8 cellular contexts compared by ENCODE assay signal in the genomic region with DNA sequence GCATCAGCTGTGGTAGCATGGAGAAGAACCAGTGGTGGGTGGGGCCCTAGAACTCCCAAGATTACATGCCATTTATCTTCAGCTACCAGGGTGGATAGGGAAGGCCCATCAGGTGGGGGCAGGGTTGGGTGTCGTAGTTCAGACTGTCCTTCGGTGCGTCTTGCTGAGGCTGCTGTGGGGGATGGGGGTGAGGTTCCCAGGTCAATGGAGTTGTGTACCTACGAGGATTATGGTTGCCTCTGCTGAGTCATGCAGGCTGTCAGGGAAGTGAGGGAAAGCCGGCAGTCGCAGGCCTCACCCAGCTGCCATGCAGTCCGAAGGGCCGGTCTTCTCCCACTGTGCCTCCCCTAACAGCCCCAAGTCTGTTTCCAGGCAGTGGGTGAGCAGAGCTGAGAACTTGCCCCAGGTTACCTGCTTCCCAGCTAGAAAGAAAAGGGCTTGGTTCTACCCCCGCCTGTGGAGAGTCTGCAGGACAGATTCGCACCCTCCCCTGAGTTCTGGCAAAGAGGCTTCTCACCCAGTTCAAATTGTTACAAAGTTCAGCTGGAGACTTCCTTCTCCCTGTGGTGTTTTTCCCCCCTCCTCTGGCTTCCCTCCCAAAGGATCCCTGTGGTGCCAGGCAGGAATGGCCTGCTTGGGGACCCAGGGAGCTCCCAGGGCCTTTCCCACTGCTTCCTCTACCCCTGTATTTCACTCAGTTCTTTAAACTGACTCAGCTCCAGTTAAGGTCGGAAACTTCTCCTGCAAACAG.
A peak's percentile ranks its signal among the peaks of the same experiment; 100 is the strongest.
DNase-seq lines count a peak whose midpoint lies in the region; ATAC-seq, FAIRE-seq and TF ChIP-seq lines count a peak whose summit lies in the region.
"Not testable (repeated sequence)": the region's sequence is repeated elsewhere in the genome, so short reads cannot be mapped to it uniquely, and the experiment has no call there.

No MANE protein-coding gene starts in this region.

- not testable (repeated sequence) for H3K27me3 Mint-ChIP-seq in WTC11 (ENCODE audit: low read depth); endodermal cell (ENCODE audit: insufficient read depth); progenitor cell of endocrine pancreas

- not testable (repeated sequence) for H3K36me3 Mint-ChIP-seq in WTC11; endodermal cell (ENCODE audit: low read depth); progenitor cell of endocrine pancreas (ENCODE audit: insufficient read depth)

- peaks cover 14% of the 10 kb centered on the region; the same call in 1 of the 2 replicates for H3K9me3 Mint-ChIP-seq in WTC11
- H3K9me3 Mint-ChIP-seq in endodermal cell; progenitor cell of endocrine pancreas (ENCODE audit: low read depth): not testable (repeated sequence)

- intact Hi-C loops in HepG2 (cut with micrococcal nuclease; ENCODE audit: unreplicated experiment): not testable (repeated sequence)

- H3K4me3 Mint-ChIP-seq in WTC11; endodermal cell; progenitor cell of endocrine pancreas (ENCODE audit: low read depth): not testable (repeated sequence)

- POLR2A ChIA-PET in WTC11 (lab: Charles Lee); HepG2 (lab: Yijun Ruan, JAX): not testable (repeated sequence)

- 90 to 100% methylated on average over 3 to 8 of the region's 11 CpGs for WGBS in endodermal cell (ENCODE audit: insufficient coverage in 1 of 2, insufficient read length in 1 of 2), 2 experiments
- 100% methylated on average over 1 of the region's 11 CpGs for WGBS in HepG2 (ENCODE audit: low lambda C conversion rate)

- not testable (repeated sequence) for H3K4me3 ChIP-seq in endodermal cell (ENCODE audit: low read length)
- peak overlapping the region in 1 of 3 experiments; percentile 28; a peak in 1 of 6 replicates for H3K4me3 ChIP-seq in HepG2 (replicated peaks in 1 of 3; ENCODE audit: insufficient read depth in 1 of 3, low read depth in 2 of 3, low read length in 3 of 3)

- H4K20me1 ChIP-seq in HepG2 (ENCODE audit: insufficient read depth, low read length): not testable (repeated sequence)

- TF ChIP-seq EP300 in HepG2 (IDR thresholded peaks at IDR 0.05; ENCODE audit: low read depth in 2 of 2, low read length in 2 of 2); HepG2 (CRISPR knock-in tag; IDR thresholded peaks at IDR 0.05; ENCODE audit: borderline replicate concordance): not testable (repeated sequence)

- not testable (repeated sequence) for BruUV-seq in HepG2 (replicated peaks; lab: Mats Ljungman, UMichigan)

- H3K79me2 ChIP-seq in HepG2 (ENCODE audit: insufficient read depth, low read length): not testable (repeated sequence)

- in situ Hi-C loops in HepG2 (cut with HindIII; ENCODE audit: extremely low pct_ligation_motif_present, low pct_unique_long_range_greater_than_20kb): not testable (repeated sequence)

- not testable (repeated sequence) for TF ChIP-seq RAD21 in HepG2 (CRISPR knock-in tag; IDR thresholded peaks at IDR 0.05)

- not testable (repeated sequence) for H3K27ac ChIP-seq in endodermal cell (ENCODE audit: low read depth, low read length); HepG2 (ENCODE audit: extremely low read length, insufficient read depth, low read length)

- H3K36me3 ChIP-seq in endodermal cell (ENCODE audit: control insufficient read depth, insufficient read depth, low read length); HepG2 (replicated peaks in 1 of 2; ENCODE audit: control insufficient read depth in 1 of 2, insufficient read depth in 2 of 2, low read length in 2 of 2): not testable (repeated sequence)

- ATAC-seq in WTC11: not testable (repeated sequence)
- peak; percentile 46 for ATAC-seq in HepG2

- not testable (repeated sequence) for H3K27me3 ChIP-seq in endodermal cell (ENCODE audit: control insufficient read depth, insufficient read depth, low read length, poor library complexity, severe bottlenecking); HepG2 (ENCODE audit: control insufficient read depth in 1 of 2, insufficient read depth in 2 of 2, low read length in 2 of 2)

- H3K4me2 ChIP-seq in HepG2 (ENCODE audit: low read depth, low read length): peak overlapping the region; percentile 12; the same call in 1 of the 2 replicates

- CTCF ChIA-PET in WTC11 (lab: Charles Lee); HepG2 (lab: Yijun Ruan, JAX; ENCODE audit: low intra/inter-chr PET ratio, low total read pairs): not testable (repeated sequence)

- peak; percentile 17 for FAIRE-seq in GM12892 (lab: Jason Lieb, UNC)
- not testable (repeated sequence) for FAIRE-seq in HepG2 (lab: Jason Lieb, UNC)

- not testable (repeated sequence) for DNase-seq in GM12892 (ENCODE audit: insufficient read length); WTC11 (ENCODE audit: low spot score); HepG2 (ENCODE audit: low spot score); progenitor cell of endocrine pancreas (ENCODE audit: low spot score, unreplicated experiment)
- peak; percentile 8 for DNase-seq in HT-29 (ENCODE audit: low spot score)
- peak; percentile 56 for DNase-seq in endodermal cell
- peak; percentile 39 for DNase-seq in mucosa of gallbladder (ENCODE audit: low spot score)
- peak; percentile 43 for DNase-seq in ureter (ENCODE audit: low spot score)

- H3K27ac Mint-ChIP-seq in WTC11 (peak overlapping the region; percentile 49; the same call in 1 of the 2 replicates), endodermal cell (peak overlapping the region; percentile 92), progenitor cell of endocrine pancreas (peak overlapping the region; percentile 49)

- not testable (repeated sequence) for H3K4me1 Mint-ChIP-seq in WTC11; progenitor cell of endocrine pancreas (ENCODE audit: low read depth)
- peaks cover 12% of the 10 kb centered on the region for H3K4me1 Mint-ChIP-seq in endodermal cell

- H3K9ac ChIP-seq in endodermal cell (ENCODE audit: extremely low read depth, low read length, poor library complexity, severe bottlenecking); HepG2 (ENCODE audit: insufficient read depth, low read depth, low read length): not testable (repeated sequence)

- H3K9me3 ChIP-seq in endodermal cell (ENCODE audit: control insufficient read depth, low read length); HepG2 (ENCODE audit: low read length): not testable (repeated sequence)

- not testable (repeated sequence) for TF ChIP-seq CTCF in WTC11 (IDR thresholded peaks at IDR 0.05); endodermal cell (conservative IDR thresholded peaks at IDR 0.05); HepG2 (CRISPR knock-in tag; IDR thresholded peaks at IDR 0.05); progenitor cell of endocrine pancreas (IDR thresholded peaks at IDR 0.05; ENCODE audit: unreplicated experiment)

- not testable (repeated sequence) for H2AFZ ChIP-seq in HepG2 (ENCODE audit: low read length)

- not testable (repeated sequence) for TF ChIP-seq POLR2A in GM12892 (IDR thresholded peaks at IDR 0.05; ENCODE audit: low read depth, low read length); HepG2 (IDR thresholded peaks at IDR 0.05; ENCODE audit: insufficient read depth in 1 of 2, low read depth in 2 of 2, low read length in 2 of 2)

- H3K4me1 ChIP-seq in endodermal cell (ENCODE audit: control insufficient read depth, insufficient read depth, low read length); HepG2 (ENCODE audit: insufficient read depth, low read length): not testable (repeated sequence)

TF ChIP-seq in WTC11, 78 proteins besides CTCF, POLR2A, EP300 and RAD21:
- 0 out of 2 replicates have a peak, but pooled peaks have one; percentile 27 for TF ChIP-seq NFE2L1 (CRISPR knock-in tag; IDR thresholded peaks at IDR 0.05)

TF ChIP-seq in HepG2, 621 proteins besides CTCF, POLR2A, EP300 and RAD21:
- TF ChIP-seq ZFY (CRISPR knock-in tag; IDR thresholded peaks at IDR 0.05): 0 out of 2 replicates have a peak, but pooled peaks have one; percentile 19
